8 cellular contexts compared by ENCODE assay signal in the genomic region with DNA sequence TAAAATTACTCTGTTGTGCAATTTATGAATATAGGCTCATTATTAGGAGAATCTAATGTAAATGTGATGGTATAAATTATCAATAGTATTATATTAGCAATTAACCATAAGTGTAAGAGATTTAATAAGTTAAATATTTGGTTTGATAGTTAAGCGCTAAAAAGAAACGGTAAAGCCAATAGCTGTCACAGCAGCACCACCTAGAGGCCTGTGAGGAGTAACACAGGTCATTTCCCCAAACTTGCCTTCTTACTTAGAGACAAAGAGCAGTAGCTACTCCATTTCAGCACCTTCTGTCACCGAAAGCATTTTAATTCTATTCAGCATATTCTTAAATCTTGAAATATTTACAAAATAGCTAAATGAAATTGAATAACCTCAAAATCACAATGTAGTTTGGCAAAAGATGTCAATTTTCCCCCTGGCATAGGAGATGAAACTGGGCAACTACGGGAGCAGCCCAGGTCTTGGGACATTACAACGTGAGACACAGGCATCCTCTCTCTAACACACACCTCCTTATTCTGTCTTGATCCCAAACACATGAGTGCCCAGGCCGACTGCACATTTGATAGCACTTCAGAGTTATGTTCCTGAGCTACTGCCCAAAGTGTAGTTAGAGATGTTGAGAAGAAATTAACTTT. TPM values are rescaled to one million over a fixed set of nuclear protein-coding genes. Genes with fewer than 3 reads are reported as not detected.
DNase-seq lines count a peak whose midpoint lies in the region; ATAC-seq, FAIRE-seq and TF ChIP-seq lines count a peak whose summit lies in the region.

No MANE protein-coding gene starts in this region.

- H3K4me1 ChIP-seq in H1 (replicated peaks in 1 of 4; ENCODE audit: control insufficient read depth in 3 of 4, insufficient read depth in 4 of 4, low read length in 3 of 4) = no peaks in the 10 kb centered on the region

- no peak overlapping the region for H2BK5ac ChIP-seq in H1 (ENCODE audit: low read depth, low read length)

- no peaks in the 10 kb centered on the region for H3K23me2 ChIP-seq in H1 (ENCODE audit: low read depth, low read length)

- no peak overlapping the region; the same call in 1 of the 2 replicates for H2BK12ac ChIP-seq in H1 (ENCODE audit: low read depth, low read length)

- TF ChIP-seq RAD21 in H1 (IDR thresholded peaks at IDR 0.05 in 1 of 2, conservative IDR thresholded peaks at IDR 0.05 in 1 of 2; ENCODE audit: low read depth in 2 of 2, low read length in 2 of 2) = peak; percentile 83 to 85

- H3K27me3 Mint-ChIP-seq in naive B cell = peaks cover 12 to 24% (median 17%) of the 10 kb centered on the region in 3 donors

- H3K4me2 ChIP-seq in H1 (ENCODE audit: insufficient read depth in 1 of 2, low read depth in 2 of 2, low read length in 2 of 2) = no peak overlapping the region

- H3K36me3 Mint-ChIP-seq in naive B cell = no peaks in the 10 kb centered on the region

- H3K27me3 ChIP-seq in H1 (replicated peaks in 1 of 4; ENCODE audit: control insufficient read depth in 3 of 4, extremely low read depth in 1 of 4, insufficient read depth in 3 of 4, low read length in 3 of 4) = no peaks in the 10 kb centered on the region

- TF ChIP-seq CTCF in H1 (IDR thresholded peaks at IDR 0.05; ENCODE audit: control extremely low read depth in 1 of 3, insufficient read depth in 1 of 3, low read depth in 1 of 3, low read length in 3 of 3) = peak in 2 of 3 experiments; percentile 74 to 81; a peak in 3 of 4 replicates

- H3K9me3 ChIP-seq in H1 (ENCODE audit: insufficient read depth in 2 of 2, low read depth in 1 of 2, low read length in 1 of 2) = no peaks in the 10 kb centered on the region

- TF ChIP-seq POLR2A in H1 (IDR thresholded peaks at IDR 0.05; ENCODE audit: control extremely low read depth in 1 of 2, low read depth in 2 of 2, low read length in 2 of 2) = no peak

- CTCF ChIA-PET in H1 (lab: Charles Lee; ENCODE audit: partially characterized antibody) = interaction anchor here (0.5 to 3.2 kb wide), 56 partner anchors 9 to 1711 kb away, joined by 3 to 15 read pairs (median 3); no protein-coding TSS in a partner anchor

- H3K4me1 Mint-ChIP-seq in naive B cell = no peaks in the 10 kb centered on the region

- H3K79me1 ChIP-seq in H1 (ENCODE audit: low read depth, low read length) = no peaks in the 10 kb centered on the region

- no peak overlapping the region for H4K91ac ChIP-seq in H1 (replicated peaks; ENCODE audit: insufficient read length, low read length)

- no peak overlapping the region for H3K27ac ChIP-seq in H1 (ENCODE audit: low read depth, low read length)

- H2BK120ac ChIP-seq in H1 (replicated peaks; ENCODE audit: low read depth, low read length) = no peak overlapping the region

- no peak overlapping the region for H3K18ac ChIP-seq in H1 (ENCODE audit: extremely low read depth, low read length)

- no peak for TF ChIP-seq EP300 in H1 (IDR thresholded peaks at IDR 0.05; ENCODE audit: borderline replicate concordance in 1 of 2, low read depth in 2 of 2, low read length in 2 of 2)

- H3K4ac ChIP-seq in H1 (replicated peaks; ENCODE audit: insufficient read length, low read depth, low read length) = no peak overlapping the region

- no peak overlapping the region for H4K8ac ChIP-seq in H1 (ENCODE audit: extremely low read depth, insufficient read depth, low read length)

- peak overlapping the region; percentile 78; the same call in 1 of the 2 replicates for H2AFZ ChIP-seq in H1 (ENCODE audit: low read length)

- H3K56ac ChIP-seq in H1 (replicated peaks; ENCODE audit: insufficient read length, low read depth, low read length) = no peak overlapping the region

- no peak overlapping the region for H3K14ac ChIP-seq in H1 (ENCODE audit: insufficient read length)

- peak; percentile 35 to 37 for ATAC-seq in naive B cell (ENCODE audit: low read depth in 2 of 2)
- no peak for ATAC-seq in GM19328 (IDR thresholded peaks at IDR 0.05; ENCODE audit: unreplicated experiment)

- no peak overlapping the region for H2BK15ac ChIP-seq in H1 (ENCODE audit: low read length)

- H4K5ac ChIP-seq in H1 (ENCODE audit: insufficient read length, low read depth, low read length) = no peak overlapping the region

- DNase-seq in GDM1 (lab: John Stamatoyannopoulos, UW) (peak; percentile 2), HCEC 1CT (peak; percentile 20), NCI-H2227 treated with DMSO at 0.1 percent for 48 hours (lab: John Stamatoyannopoulos, UW) (peak; percentile 45), H1 (ENCODE audit: low read depth in 1 of 2, low spot score in 2 of 2) (no peak), naive B cell (peak; percentile 34), superior temporal gyrus (ENCODE audit: extremely low spot score) (peak; percentile 85)
- peak; percentile 13 to 45 for DNase-seq in activated CD4-positive, alpha-beta T cell treated with anti-CD3 and anti-CD28 coated beads, Interleukin-2, amount 50 U/mL, for 24 hours (ENCODE audit: low read depth in 1 of 2, low spot score in 1 of 2)

- H3K27ac Mint-ChIP-seq in naive B cell = no peak overlapping the region

- no peak overlapping the region for H2BK20ac ChIP-seq in H1 (ENCODE audit: low read length)

- FAIRE-seq in H1 (lab: Jason Lieb, UNC) = peak; percentile 79

- H4K20me1 ChIP-seq in H1 (replicated peaks in 1 of 2; ENCODE audit: control insufficient read depth in 1 of 2, insufficient read depth in 2 of 2, low read length in 2 of 2) = no peaks in the 10 kb centered on the region

- H3K4me3 Mint-ChIP-seq in naive B cell = no peak overlapping the region

- H3K4me3 ChIP-seq in H1 (ENCODE audit: extremely low read depth in 1 of 4, insufficient read depth in 2 of 4, low read depth in 3 of 4, low read length in 4 of 4) = no peak overlapping the region

- no peaks in the 10 kb centered on the region for H3K9me3 Mint-ChIP-seq in naive B cell

- no peak overlapping the region for H3K9ac ChIP-seq in H1 (replicated peaks in 1 of 4; ENCODE audit: extremely low read depth in 1 of 4, low read depth in 3 of 4, low read length in 3 of 4)

- WGBS in H1 (ENCODE audit: extremely low coverage in 1 of 2, insufficient coverage in 1 of 2, insufficient read length in 1 of 2, insufficient replicate concordance in 2 of 2, low coverage in 1 of 2, low lambda C conversion rate in 2 of 2, missing lambda C conversion rate in 1 of 2), 2 experiments = 53% methylated on average over 6 of the region's 6 CpGs; no CpG with 5 or more reads in 1 of the 2 experiments

- no peaks in the 10 kb centered on the region for H3K36me3 ChIP-seq in H1 (ENCODE audit: control insufficient read depth in 2 of 4, insufficient read depth in 4 of 4, low read length in 3 of 4)

- POLR2A ChIA-PET in H1 (lab: Charles Lee; ENCODE audit: partially characterized antibody) = no interaction called here

- H2AK5ac ChIP-seq in H1 (ENCODE audit: low read depth, low read length) = no peak overlapping the region

- no peaks in the 10 kb centered on the region for H3K79me2 ChIP-seq in H1 (ENCODE audit: control insufficient read depth in 1 of 2, insufficient read depth in 2 of 2, low read length in 2 of 2)

- no peak overlapping the region for H3K23ac ChIP-seq in H1 (ENCODE audit: insufficient read length)

TF ChIP-seq in H1, 55 proteins besides CTCF, POLR2A, EP300 and RAD21:
- TF ChIP-seq SIN3A (conservative IDR thresholded peaks at IDR 0.05 in 1 of 2, IDR thresholded peaks at IDR 0.05 in 1 of 2; ENCODE audit: low read depth in 1 of 2, low read length in 2 of 2) (no peak), EZH2 (IDR thresholded peaks at IDR 0.05; ENCODE audit: low read depth, low read length, severe bottlenecking) (no peak), KDM5A (IDR thresholded peaks at IDR 0.05; ENCODE audit: low read length) (no peak), BACH1 (IDR thresholded peaks at IDR 0.05; ENCODE audit: low read length) (no peak), CREB1 (IDR thresholded peaks at IDR 0.05) (no peak), KDM1A (IDR thresholded peaks at IDR 0.05; ENCODE audit: borderline replicate concordance, low read length) (no peak)

RNA-seq across cellular contexts. Expression of a gene that starts 14.3 kb away (rescaled TPM):
- not detected in 2 replicates for total RNA-seq in H1 (2021; fragmentation: NEBNext Ultra II Directional; extraction: Animal tissue kit (Norgen Biotek cat#: 25700))
- polyA plus RNA-seq in H1 (2011; rRNA removed) = not detected in 2 replicates
- not detected for polyA plus RNA-seq in H1 (2011; cell fraction: cytosol; rRNA removed)
- not detected for polyA plus RNA-seq in H1 (2011; cell fraction: nucleus; rRNA removed)
- polyA plus RNA-seq in H1 (2012, experiment 1 of 2) = not detected in 4 replicates
- not detected for polyA plus RNA-seq in H1 (2012, experiment 2 of 2)
- not detected for polyA plus RNA-seq in H1 (2013, experiment 1 of 2)
- not detected for polyA plus RNA-seq in H1 (2013, experiment 2 of 2)
- polyA minus RNA-seq in H1 (2011; rRNA and poly(A)+ RNA removed) = not detected in 2 replicates
- not detected for polyA minus RNA-seq in H1 (2011; cell fraction: cytosol; rRNA and poly(A)+ RNA removed)
- polyA minus RNA-seq in H1 (2011; cell fraction: nucleus; rRNA and poly(A)+ RNA removed) = not detected
- polyA plus RNA-seq in naive B cell (ENCODE audit: low read depth in 6 of 6) = not detected

Comparison
In these comparisons a context has a peak if more than half of its experiments do, and no peak if none do; other contexts are left out.
1. DNase-seq: peak in GDM1 (single experiment), HCEC 1CT (single experiment), NCI-H2227 treated with DMSO at 0.1 percent for 48 hours (single experiment), activated CD4-positive, alpha-beta T cell treated with anti-CD3 and anti-CD28 coated beads, Interleukin-2, amount 50 U/mL, for 24 hours (2 of 2), naive B cell (single experiment) and superior temporal gyrus (single experiment); none in H1 (0 of 2).